Comparison of ENCODE assay signal across 8 cellular contexts in the genomic region with DNA sequence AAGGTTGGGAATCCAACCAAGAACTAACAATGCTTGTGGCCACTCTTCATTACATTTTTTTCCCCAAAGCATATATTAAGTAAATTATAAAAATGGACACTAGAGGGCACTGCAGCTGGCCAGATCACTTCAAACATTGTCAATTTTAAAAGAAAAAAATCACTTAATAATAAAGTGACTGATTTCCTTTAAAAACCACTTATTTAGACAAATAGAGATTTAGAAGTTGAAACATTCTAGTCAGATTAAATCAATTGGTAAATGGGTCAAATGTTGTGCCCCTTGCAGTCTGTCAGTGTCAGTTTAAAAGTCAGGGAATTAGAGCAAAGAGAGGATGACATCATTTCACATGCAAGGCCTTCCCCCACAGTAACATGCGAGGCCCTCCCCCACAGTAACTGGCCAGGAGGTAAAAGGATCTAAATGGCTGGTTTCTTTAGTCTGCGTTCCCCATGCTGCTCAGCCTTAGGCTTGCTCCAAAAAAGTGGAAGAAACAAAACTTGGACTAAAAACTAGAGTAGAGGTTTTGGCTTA.
A peak's percentile ranks its signal among the peaks of the same experiment; 100 is the strongest.
DNase-seq lines count a peak whose midpoint lies in the region; ATAC-seq, FAIRE-seq and TF ChIP-seq lines count a peak whose summit lies in the region.

No MANE protein-coding gene starts in this region.

- FAIRE-seq in frontal cortex (lab: Jason Lieb, UNC) = peak; percentile 76

- DNase-seq in DMS 273 (lab: John Stamatoyannopoulos, UW; ENCODE audit: unreplicated experiment) (peak; percentile 78), DMS 273 treated with DMSO at 0.1 percent for 48 hours (lab: John Stamatoyannopoulos, UW) (no peak), NCI-H1092 (lab: John Stamatoyannopoulos, UW) (peak; percentile 31), SW480 (ENCODE audit: low spot score) (peak; percentile 64), frontal cortex (ENCODE audit: low spot score in 2 of 2) (no peak), sigmoid colon (peak; percentile 66)
- no peak for DNase-seq in stimulated activated CD4-positive, alpha-beta T cell treated with anti-CD3 and anti-CD28 coated beads, Interleukin-2, amount 100 ng/mL, for 24 hours

- ATAC-seq in GM18870 (IDR thresholded peaks at IDR 0.05; ENCODE audit: unreplicated experiment) = no peak

- no peaks in the 10 kb centered on the region for H3K27me3 ChIP-seq in sigmoid colon

- no peaks in the 10 kb centered on the region for H3K36me3 ChIP-seq in sigmoid colon

- WGBS in sigmoid colon, 2 donors = 34 to 49% methylated on average over 2 of the region's 2 CpGs

- no peak for TF ChIP-seq POLR2A in sigmoid colon (IDR thresholded peaks at IDR 0.05)

- TF ChIP-seq EP300 in sigmoid colon (IDR thresholded peaks at IDR 0.05) = no peak

- TF ChIP-seq CTCF in sigmoid colon (IDR thresholded peaks at IDR 0.05) = peak; percentile 35 to 73 (median 57)

- no peak overlapping the region for H3K4me3 ChIP-seq in sigmoid colon

- intact Hi-C loops in sigmoid colon (cut with DNase I) = loop anchor here (2.0 kb wide), 1 partner anchor 474 kb away; no protein-coding TSS in a partner anchor

- H3K4me1 ChIP-seq in sigmoid colon = peaks cover 0 to 13% (median 0%) of the 10 kb centered on the region in 4 donors

- peak overlapping the region in 3 of 4 donors; percentile 22 to 45 (median 39) for H3K27ac ChIP-seq in sigmoid colon

- H3K9me3 ChIP-seq in sigmoid colon = no peaks in the 10 kb centered on the region

Comparison
In these comparisons a context has a peak if more than half of its experiments do, and no peak if none do; other contexts are left out.
1. DNase-seq: peak in DMS 273 (single experiment), NCI-H1092 (single experiment), SW480 (single experiment) and sigmoid colon (single experiment); none in DMS 273 treated with DMSO at 0.1 percent for 48 hours (single experiment), frontal cortex (0 of 2) and stimulated activated CD4-positive, alpha-beta T cell treated with anti-CD3 and anti-CD28 coated beads, Interleukin-2, amount 100 ng/mL, for 24 hours (0 of 2).